ENCODE assay signal across 9 cellular contexts in the genomic region with DNA sequence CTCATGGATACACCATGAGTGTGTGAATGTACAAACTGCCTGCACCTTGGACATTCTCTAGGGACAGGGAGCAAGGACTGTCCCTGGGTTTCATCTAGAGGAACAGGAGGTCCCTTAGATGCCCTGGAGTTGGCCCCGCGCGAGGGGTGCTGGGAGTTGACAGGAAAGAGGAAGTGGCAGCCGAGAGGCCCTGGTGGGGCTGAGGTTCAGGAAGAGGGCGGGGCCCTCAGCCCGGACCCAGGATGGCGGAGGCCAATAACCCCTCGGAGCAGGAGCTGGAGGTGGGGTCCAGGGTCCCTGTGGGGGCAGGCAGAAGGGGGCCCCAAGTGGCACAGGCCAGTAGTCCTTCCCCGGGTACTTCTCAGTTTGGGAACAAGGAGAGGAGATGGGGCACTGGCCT. TPM values are rescaled to one million over a fixed set of nuclear protein-coding genes. Genes with fewer than 3 reads are reported as not detected.
DNase-seq lines count a peak whose midpoint lies in the region; ATAC-seq, FAIRE-seq and TF ChIP-seq lines count a peak whose summit lies in the region.
"Had no signal": no experiment of that assay in that cellular context is flagged by ENCODE, and none has a peak within 500 bp of the region (broad histone marks: within the 10 kb centered on the region; RNA-seq: fewer than 3 reads in every experiment).

No MANE protein-coding gene starts in this region.

- no peaks in the 10 kb centered on the region for H4K20me1 ChIP-seq in Karpas-422 (ENCODE audit: insufficient read depth, low read depth, low read length)

- no peaks in the 10 kb centered on the region for H3K9me3 ChIP-seq in breast epithelium
- no peaks in the 10 kb centered on the region for H3K9me3 ChIP-seq in Karpas-422 (ENCODE audit: low read length)
- H3K9me3 ChIP-seq: A549 had no signal

- no peak overlapping the region for H3K4me3 Mint-ChIP-seq in MCF 10A (ENCODE audit: unreplicated experiment)

- CTCF ChIA-PET in MCF 10A (lab: Yijun Ruan, JAX) = interaction anchor here (0.6 kb wide), 1 partner anchor 73 kb away, joined by 3 read pairs; no protein-coding TSS in a partner anchor

- TF ChIP-seq CTCF in breast epithelium (IDR thresholded peaks at IDR 0.05) (no peak), MCF 10A (IDR thresholded peaks at IDR 0.05; ENCODE audit: unreplicated experiment) (no peak)

- no peak overlapping the region for H2AFZ ChIP-seq in Karpas-422 (ENCODE audit: low read length)

- H3K36me3 ChIP-seq in breast epithelium = peaks cover 12% of the 10 kb centered on the region
- H3K36me3 ChIP-seq in Karpas-422 (ENCODE audit: insufficient read depth, low read length) = peaks cover 24% of the 10 kb centered on the region

- peaks cover 54% of the 10 kb centered on the region for H3K79me2 ChIP-seq in Karpas-422 (ENCODE audit: low read length)

- no peaks in the 10 kb centered on the region for H3K4me1 ChIP-seq in breast epithelium
- peaks cover 22% of the 10 kb centered on the region for H3K4me1 ChIP-seq in Karpas-422 (ENCODE audit: low read length)

- POLR2A ChIA-PET in MCF 10A (lab: Yijun Ruan, JAX) = no interaction called here

- H3K27ac ChIP-seq in breast epithelium = peak overlapping the region in 1 of 2 donors; percentile 12
- H3K27ac ChIP-seq in Karpas-422 (ENCODE audit: low read length) = peak overlapping the region; percentile 48
- H3K27ac ChIP-seq: A549 had no signal

- peak overlapping the region; percentile 23 to 48 (median 25) for H3K4me3 ChIP-seq in breast epithelium
- H3K4me3 ChIP-seq in Karpas-422 (ENCODE audit: low read length) = peak overlapping the region; percentile 72
- H3K4me3 ChIP-seq: A549 had no signal

- no TSS peak for BruUV-seq in MCF 10A (replicated peaks; lab: Mats Ljungman, UMichigan)

- ATAC-seq in Right ventricle myocardium inferior = peak; percentile 63
- ATAC-seq: A549 had no signal

- H3K9ac ChIP-seq in Karpas-422 (ENCODE audit: low read length) = peak overlapping the region; percentile 78

- H3K27me3 Mint-ChIP-seq in MCF 10A (ENCODE audit: insufficient read depth, unreplicated experiment) = no peaks in the 10 kb centered on the region

- H3K4me1 Mint-ChIP-seq in MCF 10A (ENCODE audit: insufficient read depth, unreplicated experiment) = no peaks in the 10 kb centered on the region

- peaks cover 48% of the 10 kb centered on the region for H3K36me3 Mint-ChIP-seq in MCF 10A (ENCODE audit: insufficient read depth, unreplicated experiment)

- intact Hi-C loops in breast epithelium (cut with DNase I; ENCODE audit: low total_unique reads) (no loop called here), MCF 10A (cut with micrococcal nuclease) (no loop called here), Right ventricle myocardium inferior (cut with DNase I) (no loop called here)

- DNase-seq in breast epithelium (ENCODE audit: low spot score in 2 of 2) (no peak), MCF 10A (ENCODE audit: unreplicated experiment) (no peak), Karpas-422 (peak; percentile 95), Right ventricle myocardium inferior (ENCODE audit: missing footprints) (peak; percentile 97), putamen (ENCODE audit: low spot score) (no peak), HTR-8/SVneo (ENCODE audit: insufficient read length, low spot score) (no peak)
- peak; percentile 89 for DNase-seq in activated CD8-positive, alpha-beta memory T cell treated with anti-CD3 and anti-CD28 coated beads, Interleukin-2, amount 50 U/mL, for 48 hours
- peak; percentile 60 to 72 for DNase-seq in stimulated activated CD4-positive, alpha-beta T cell treated with anti-CD3 and anti-CD28 coated beads, Interleukin-15, amount 100 ng/mL, for 48 hours (ENCODE audit: low read depth in 2 of 2)

- no peak for TF ChIP-seq POLR2A in breast epithelium (IDR thresholded peaks at IDR 0.05)

- no peaks in the 10 kb centered on the region for H3K9me2 ChIP-seq in Karpas-422 (replicated peaks; ENCODE audit: insufficient read depth, low read length)

- no peaks in the 10 kb centered on the region for H3K9me3 Mint-ChIP-seq in MCF 10A (ENCODE audit: unreplicated experiment)

- peak overlapping the region; percentile 85 for H3K4me2 ChIP-seq in Karpas-422 (ENCODE audit: low read depth, low read length, poor library complexity, severe bottlenecking)
- H3K4me2 ChIP-seq: A549 had no signal

- no peak for FAIRE-seq in HTR-8/SVneo (lab: Jason Lieb, UNC)
- FAIRE-seq: A549 had no signal

- H3K27ac Mint-ChIP-seq in MCF 10A (ENCODE audit: low read depth, unreplicated experiment) = no peak overlapping the region

- H3K27me3 ChIP-seq in breast epithelium (no peaks in the 10 kb centered on the region), Karpas-422 (ENCODE audit: low read length) (no peaks in the 10 kb centered on the region)

RNA-seq across cellular contexts. Expression of a gene that starts 6.9 kb away (rescaled TPM):
- 10 to 100 TPM; 40.8 to 78.1 (median 59.6) TPM for total RNA-seq in breast epithelium
- total RNA-seq in MCF 10A (2022) = 94.8 and 141 TPM in 2 replicates
- 66.3 and 186 TPM in 2 replicates for total RNA-seq in Karpas-422 (2014; rRNA removed; shearing (Covaris generic); ENCODE audit: low replicate concordance)
- 149 TPM for total RNA-seq in Right ventricle myocardium inferior

RNA-seq across cellular contexts. Expression of a gene that starts 20.9 kb away (rescaled TPM):
- total RNA-seq in breast epithelium (10 to 100 TPM; 65.9 to 79.0 (median 75.5) TPM), MCF 10A (2022) (62.1 and 65.4 TPM in 2 replicates), Right ventricle myocardium inferior (32.2 TPM)
- total RNA-seq in Karpas-422 (2014; rRNA removed; shearing (Covaris generic); ENCODE audit: low replicate concordance) = 92.4 and 151 TPM in 2 replicates

RNA-seq across cellular contexts. Expression of a gene that starts 35.1 kb away (rescaled TPM):
- total RNA-seq in breast epithelium = 1 to 10 TPM in 1 of 3 donors, under 1 TPM in 1, not detected in 1; 0.48 to 1.3 TPM
- total RNA-seq in MCF 10A (2022) = 0.29 and 0.42 TPM in 2 replicates
- not detected in 2 replicates for total RNA-seq in Karpas-422 (2014; rRNA removed; shearing (Covaris generic); ENCODE audit: low replicate concordance)
- not detected for total RNA-seq in Right ventricle myocardium inferior

RNA-seq across cellular contexts. Expression of a gene that starts 55.9 kb away (rescaled TPM):
- total RNA-seq in breast epithelium (10 to 100 TPM; 48.8 to 79.0 (median 72.0) TPM), MCF 10A (2022) (107 and 108 TPM in 2 replicates), Right ventricle myocardium inferior (50.0 TPM)
- total RNA-seq in Karpas-422 (2014; rRNA removed; shearing (Covaris generic); ENCODE audit: low replicate concordance) = 1.9 and 4.6 TPM in 2 replicates

RNA-seq across cellular contexts. Expression of a gene that starts 58.8 kb away (rescaled TPM):
- 10 to 100 TPM; 20.2 to 31.4 (median 23.3) TPM for total RNA-seq in breast epithelium
- total RNA-seq in MCF 10A (2022) = 44.5 and 47.9 TPM in 2 replicates
- not detected in 2 replicates for total RNA-seq in Karpas-422 (2014; rRNA removed; shearing (Covaris generic); ENCODE audit: low replicate concordance)
- total RNA-seq in Right ventricle myocardium inferior = 32.6 TPM

Comparison
In these comparisons a context has a peak if more than half of its experiments do, and no peak if none do; other contexts are left out.
1. DNase-seq: peak in Karpas-422 (single experiment), activated CD8-positive, alpha-beta memory T cell treated with anti-CD3 and anti-CD28 coated beads, Interleukin-2, amount 50 U/mL, for 48 hours (single experiment), Right ventricle myocardium inferior (single experiment) and stimulated activated CD4-positive, alpha-beta T cell treated with anti-CD3 and anti-CD28 coated beads, Interleukin-15, amount 100 ng/mL, for 48 hours (2 of 2); none in breast epithelium (0 of 2), MCF 10A (single experiment), putamen (single experiment) and HTR-8/SVneo (single experiment).